ENCODE assay signal across 1 cellular context in the genomic region with DNA sequence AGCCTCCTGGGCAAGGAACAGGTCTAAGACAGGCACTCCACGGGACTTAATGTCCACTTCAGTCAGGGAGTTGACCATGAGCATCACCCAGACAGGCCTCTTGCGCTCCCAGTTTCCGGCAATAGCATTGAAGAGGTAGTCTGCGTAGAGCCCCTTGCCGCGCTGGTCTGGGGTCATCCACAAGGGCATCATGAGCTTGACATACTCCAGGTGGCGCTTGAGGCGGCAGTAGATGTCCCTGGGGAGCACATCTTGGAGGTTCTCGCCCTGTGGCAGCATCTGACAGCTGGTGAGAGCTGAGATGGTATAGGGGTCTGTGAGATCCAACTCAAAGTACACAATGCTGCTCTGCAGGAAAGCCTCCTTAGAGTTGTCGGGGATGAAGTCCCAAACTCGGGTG.
TF ChIP-seq lines count a peak whose summit lies in the region.

No MANE protein-coding gene starts in this region.

TF ChIP-seq in H1, 55 proteins besides CTCF, POLR2A, EP300 and RAD21:
- no peak for TF ChIP-seq SIRT6 (IDR thresholded peaks at IDR 0.05; ENCODE audit: low read length)
- no peak for TF ChIP-seq HDAC2 (IDR thresholded peaks at IDR 0.05; ENCODE audit: borderline replicate concordance in 1 of 2, low read depth in 2 of 2, low read length in 2 of 2)
- no peak for TF ChIP-seq ASH2L (IDR thresholded peaks at IDR 0.05; ENCODE audit: low read length)
- TF ChIP-seq EZH2 (IDR thresholded peaks at IDR 0.05; ENCODE audit: low read depth, low read length, severe bottlenecking) = no peak
- no peak for TF ChIP-seq TAF7 (optimal IDR thresholded peaks at IDR 0.05; ENCODE audit: borderline replicate concordance, low read depth, low read length)
- no peak for TF ChIP-seq CTBP2 (IDR thresholded peaks at IDR 0.05; ENCODE audit: borderline replicate concordance, insufficient read depth, insufficient read length, low read length)
- no peak for TF ChIP-seq SAP30 (IDR thresholded peaks at IDR 0.05; ENCODE audit: insufficient read depth, insufficient replicate concordance, low read length)
- no peak for TF ChIP-seq RXRA (IDR thresholded peaks at IDR 0.05; ENCODE audit: insufficient read depth, low read depth, low read length)
- no peak for TF ChIP-seq POU5F1 (IDR thresholded peaks at IDR 0.05; ENCODE audit: low read depth, low read length)
- TF ChIP-seq BCL11A (IDR thresholded peaks at IDR 0.05; ENCODE audit: low read depth in 2 of 2, low read length in 2 of 2) = no peak
- TF ChIP-seq NANOG (IDR thresholded peaks at IDR 0.05; ENCODE audit: insufficient read depth, low read depth, low read length, poor library complexity, severe bottlenecking) = no peak
- no peak for TF ChIP-seq CEBPB (IDR thresholded peaks at IDR 0.05; ENCODE audit: low read depth, low read length)
- TF ChIP-seq SUZ12 (IDR thresholded peaks at IDR 0.05; ENCODE audit: low read length) = no peak
- no peak for TF ChIP-seq SP1 (IDR thresholded peaks at IDR 0.05; ENCODE audit: low read depth, low read length)
- no peak for TF ChIP-seq CBX5 (IDR thresholded peaks at IDR 0.05; ENCODE audit: low read depth, low read length)
TF ChIP-seq in H1: peak in this region for 0.
